Comparison of ENCODE assay signal across 16 cellular contexts in genomic region chr3:15151166-15151565, GRCh38.
"Had no signal": no experiment of that assay in that cellular context is flagged by ENCODE, and none has a peak within 500 bp of the region (broad histone marks: within the 10 kb centered on the region; RNA-seq: fewer than 3 reads in every experiment).

No MANE protein-coding gene starts in this region.

- H3K27me3 ChIP-seq: right atrium auricular region had no signal

- H3K27ac ChIP-seq: coronary artery, epithelial cell of prostate, hepatocyte, right atrium auricular region had no signal

- H3K27ac Mint-ChIP-seq: activated naive CD4-positive, alpha-beta T cell treated with anti-CD3 and anti-CD28 coated beads, Interleukin-2, amount 10 ng/mL, durations not matched to agents 7 days and 5 days; activated T-helper 2 cell treated with anti-CD3 and anti-CD28 coated beads, Interferon-gamma antibody, Interleukin-2, Interleukin-4, amounts not matched to agents 10 μg/mL and 5 μg/mL and 100 μg/mL, durations not matched to agents 14 hours and 24 hours and 36 hours; natural killer cell; stimulated activated naive B cell treated with anti-CD40 and anti-IgM and Interleukin-4, amounts not matched to agents 10 μg/mL and 1 μg/mL and 100 μg/mL, for 72 hours; type B pancreatic cell had no signal

- H3K4me3 Mint-ChIP-seq: activated naive CD4-positive, alpha-beta T cell treated with anti-CD3 and anti-CD28 coated beads, Interleukin-2, amount 10 ng/mL, durations not matched to agents 7 days and 5 days; natural killer cell; stimulated activated naive B cell treated with anti-CD40 and anti-IgM and Interleukin-4, amounts not matched to agents 10 μg/mL and 1 μg/mL and 100 μg/mL, for 72 hours; type B pancreatic cell had no signal

- ATAC-seq: activated CD4-positive, CD25-positive, alpha-beta regulatory T cell treated with anti-CD3 and anti-CD28 coated beads, Interleukin-2, amount 50 U/mL, for 24 hours; natural killer cell; stimulated activated naive B cell treated with anti-CD40 and anti-IgM and Interleukin-4, amounts not matched to agents 10 μg/mL and 1 μg/mL and 100 μg/mL, for 72 hours had no signal

- DNase-seq: activated naive CD4-positive, alpha-beta T cell treated with anti-CD3 and anti-CD28 coated beads, Interleukin-2, amount 10 ng/mL, durations not matched to agents 7 days and 5 days; caudate nucleus; effector CD8-positive, alpha-beta T cell; natural killer cell; posterior cingulate gyrus; stimulated activated CD4-positive, alpha-beta T cell treated with anti-CD3 and anti-CD28 coated beads, Interleukin-2, amount 100 ng/mL, for 24 hours; stimulated activated naive B cell treated with anti-CD40 and anti-IgM and Interleukin-4, amounts not matched to agents 10 μg/mL and 1 μg/mL and 100 μg/mL, for 72 hours; T-helper 2 cell had no signal

- H3K9me3 ChIP-seq: right atrium auricular region had no signal

- H3K4me1 ChIP-seq: right atrium auricular region had no signal

- H3K4me2 ChIP-seq: hepatocyte had no signal

- H3K9me3 Mint-ChIP-seq: activated naive CD4-positive, alpha-beta T cell treated with anti-CD3 and anti-CD28 coated beads, Interleukin-2, amount 10 ng/mL, durations not matched to agents 7 days and 5 days; activated T-helper 2 cell treated with anti-CD3 and anti-CD28 coated beads, Interferon-gamma antibody, Interleukin-2, Interleukin-4, amounts not matched to agents 10 μg/mL and 5 μg/mL and 100 μg/mL, durations not matched to agents 14 hours and 24 hours and 36 hours; natural killer cell; stimulated activated naive B cell treated with anti-CD40 and anti-IgM and Interleukin-4, amounts not matched to agents 10 μg/mL and 1 μg/mL and 100 μg/mL, for 72 hours; type B pancreatic cell had no signal

- H3K4me3 ChIP-seq: coronary artery, hepatocyte, lung, right atrium auricular region had no signal

- H3K36me3 ChIP-seq: right atrium auricular region had no signal

- H2AFZ ChIP-seq: hepatocyte had no signal

- H3K79me2 ChIP-seq: hepatocyte had no signal

- H3K36me3 Mint-ChIP-seq: activated naive CD4-positive, alpha-beta T cell treated with anti-CD3 and anti-CD28 coated beads, Interleukin-2, amount 10 ng/mL, durations not matched to agents 7 days and 5 days; natural killer cell; stimulated activated naive B cell treated with anti-CD40 and anti-IgM and Interleukin-4, amounts not matched to agents 10 μg/mL and 1 μg/mL and 100 μg/mL, for 72 hours; type B pancreatic cell had no signal

- H3K4me1 Mint-ChIP-seq: activated naive CD4-positive, alpha-beta T cell treated with anti-CD3 and anti-CD28 coated beads, Interleukin-2, amount 10 ng/mL, durations not matched to agents 7 days and 5 days; natural killer cell; stimulated activated naive B cell treated with anti-CD40 and anti-IgM and Interleukin-4, amounts not matched to agents 10 μg/mL and 1 μg/mL and 100 μg/mL, for 72 hours had no signal
